In the genomic region with DNA sequence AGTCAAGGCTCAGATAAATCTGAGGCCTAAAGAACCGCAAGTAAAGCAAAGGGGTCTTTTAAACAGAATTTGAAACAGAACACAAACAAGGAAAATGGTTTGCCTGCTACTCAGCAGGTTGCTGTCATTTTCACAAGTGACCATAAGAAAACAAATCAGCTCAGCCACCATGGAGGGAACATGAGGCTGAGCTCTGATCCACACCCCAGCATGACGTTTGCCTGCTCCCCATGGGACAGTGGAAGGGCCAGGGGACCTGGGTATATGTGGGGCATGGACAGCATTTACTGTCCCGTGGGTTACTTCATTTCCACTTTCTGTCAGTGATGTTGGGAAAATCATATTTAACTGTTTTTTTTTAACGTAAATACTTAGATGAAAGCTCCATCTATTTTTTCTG, we compare ENCODE assay signal across 27 cellular contexts.
"Had no signal": no experiment of that assay in that cellular context is flagged by ENCODE, and none has a peak within 500 bp of the region (broad histone marks: within the 10 kb centered on the region; RNA-seq: fewer than 3 reads in every experiment).

No MANE protein-coding gene starts in this region.

- H3K4me3 Mint-ChIP-seq: naive thymus-derived CD8-positive, alpha-beta T cell; nephron; neural crest cell; stimulated activated naive B cell treated with anti-CD40 and anti-IgM and Interleukin-4, amounts not matched to agents 10 μg/mL and 1 μg/mL and 100 μg/mL, for 72 hours had no signal

- H3K4me1 ChIP-seq: left ventricle myocardium inferior, pancreas, prostate gland, stomach, testis, transverse colon, upper lobe of left lung had no signal

- H3K4me3 ChIP-seq: left ventricle myocardium inferior, lung, pancreas, prostate gland, skin epidermis, stomach, testis, thyroid gland, transverse colon, upper lobe of left lung, vagina had no signal

- H3K27ac Mint-ChIP-seq: naive thymus-derived CD8-positive, alpha-beta T cell; nephron; stimulated activated naive B cell treated with anti-CD40 and anti-IgM and Interleukin-4, amounts not matched to agents 10 μg/mL and 1 μg/mL and 100 μg/mL, for 72 hours had no signal

- FAIRE-seq: pancreas had no signal

- H3K27me3 Mint-ChIP-seq: stimulated activated naive B cell treated with anti-CD40 and anti-IgM and Interleukin-4, amounts not matched to agents 10 μg/mL and 1 μg/mL and 100 μg/mL, for 72 hours had no signal

- H3K27ac ChIP-seq: left ventricle myocardium inferior, pancreas, prostate gland, stomach, testis, thyroid gland, transverse colon, upper lobe of left lung, vagina had no signal

- H3K27me3 ChIP-seq: pancreas, stomach, testis, thyroid gland, transverse colon, upper lobe of left lung, vagina had no signal

- DNase-seq: islet precursor cell; left ventricle myocardium inferior; mesenchymal stem cell; naive thymus-derived CD8-positive, alpha-beta T cell; nucleus accumbens; pancreas; posterior cingulate gyrus; retina; right cardiac atrium; stimulated activated CD4-positive, alpha-beta T cell treated with anti-CD3 and anti-CD28 coated beads, Interleukin-12 subunit alpha, Interleukin-12 subunit beta, amount 100 ng/mL, for 4 hours; stimulated activated CD4-positive, alpha-beta T cell treated with anti-CD3 and anti-CD28 coated beads, Interleukin-15, amount 100 ng/mL, for 24 hours; stimulated activated CD4-positive, alpha-beta T cell treated with anti-CD3 and anti-CD28 coated beads, Interleukin-2, amount 100 ng/mL, for 24 hours; stimulated activated CD4-positive, alpha-beta T cell treated with anti-CD3 and anti-CD28 coated beads, Interleukin-4, amount 100 ng/mL, for 1 hour; stimulated activated naive B cell treated with anti-CD40 and anti-IgM and Interleukin-4, amounts not matched to agents 10 μg/mL and 1 μg/mL and 100 μg/mL, for 72 hours; stimulated activated naive CD8-positive, alpha-beta T cell treated with anti-CD3 and anti-CD28 coated beads, Interleukin-15, Interleukin-2, amounts not matched to agents 100 U/mL and 50 U/mL, for 24 hours; stomach; testis; thyroid gland; transverse colon; upper lobe of left lung had no signal

- ATAC-seq: naive thymus-derived CD8-positive, alpha-beta T cell; pancreas; right cardiac atrium; sciatic nerve; stimulated activated naive B cell treated with anti-CD40 and anti-IgM and Interleukin-4, amounts not matched to agents 10 μg/mL and 1 μg/mL and 100 μg/mL, for 72 hours; stimulated activated naive CD8-positive, alpha-beta T cell treated with anti-CD3 and anti-CD28 coated beads, Interleukin-15, Interleukin-2, amounts not matched to agents 100 U/mL and 50 U/mL, for 24 hours had no signal

- H3K36me3 ChIP-seq: left ventricle myocardium inferior, pancreas, prostate gland, stomach, thyroid gland, transverse colon, upper lobe of left lung, vagina had no signal

- H3K4me1 Mint-ChIP-seq: naive thymus-derived CD8-positive, alpha-beta T cell; nephron; neural crest cell; stimulated activated naive B cell treated with anti-CD40 and anti-IgM and Interleukin-4, amounts not matched to agents 10 μg/mL and 1 μg/mL and 100 μg/mL, for 72 hours had no signal

- H3K9me3 ChIP-seq: pancreas, prostate gland, testis, thyroid gland, transverse colon, upper lobe of left lung, vagina had no signal

- H3K36me3 Mint-ChIP-seq: naive thymus-derived CD8-positive, alpha-beta T cell; stimulated activated naive B cell treated with anti-CD40 and anti-IgM and Interleukin-4, amounts not matched to agents 10 μg/mL and 1 μg/mL and 100 μg/mL, for 72 hours had no signal
